Comparison of ENCODE assay signal across 8 cellular contexts in the genomic region with DNA sequence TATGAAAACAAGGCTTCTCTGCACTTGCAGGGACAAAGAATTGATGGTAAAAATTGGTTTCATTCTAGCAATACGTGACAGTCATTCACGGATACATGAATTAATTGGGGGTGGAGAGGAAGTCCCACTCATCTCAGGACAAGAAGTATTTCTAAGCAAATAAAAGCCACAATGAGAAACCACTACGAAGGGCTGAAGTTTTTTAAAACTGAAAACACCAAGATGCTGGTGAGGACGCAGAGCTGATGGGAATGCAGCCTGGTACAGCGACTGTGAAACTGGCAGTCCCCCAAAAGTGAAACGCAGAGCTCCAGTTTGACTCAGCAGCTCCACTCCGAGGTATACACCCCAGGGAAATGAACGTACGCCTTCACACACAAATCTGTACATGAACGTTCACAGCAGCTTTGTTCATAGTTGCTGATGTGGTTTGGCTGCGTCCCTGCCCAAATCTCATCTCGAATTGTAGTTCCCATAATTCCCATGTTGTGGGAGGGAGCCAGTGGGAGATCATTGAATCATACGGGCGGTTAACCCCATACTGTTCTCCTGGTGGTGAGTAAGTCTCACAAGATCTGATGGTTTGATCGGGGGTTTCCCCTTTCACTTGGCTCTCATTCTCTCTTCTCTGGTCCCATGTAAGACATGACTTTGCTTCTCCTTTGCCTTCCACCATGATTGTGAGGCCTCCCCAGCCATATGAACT.
DNase-seq lines count a peak whose midpoint lies in the region; ATAC-seq, FAIRE-seq and TF ChIP-seq lines count a peak whose summit lies in the region.

No MANE protein-coding gene starts in this region.

- H3K36me3 ChIP-seq in upper lobe of right lung, result no peaks in the 10 kb centered on the region

- FAIRE-seq in D721Med (lab: Jason Lieb, UNC), result no peak

- no peaks in the 10 kb centered on the region for H3K27me3 ChIP-seq in upper lobe of right lung

- ATAC-seq in HG03280 (IDR thresholded peaks at IDR 0.05; ENCODE audit: unreplicated experiment) (peak; percentile 78), upper lobe of right lung (peak; percentile 3)

- peak overlapping the region; percentile 87 for H3K27ac Mint-ChIP-seq in chondrocyte (ENCODE audit: unreplicated experiment)

- no peak overlapping the region for H3K27ac ChIP-seq in upper lobe of right lung

- no peaks in the 10 kb centered on the region for H3K9me3 Mint-ChIP-seq in chondrocyte (ENCODE audit: low read depth)

- H3K4me3 ChIP-seq in WI38 (ENCODE audit: low read depth, low read length), result peak overlapping the region; percentile 0
- H3K4me3 ChIP-seq in upper lobe of right lung, result peak overlapping the region; percentile 15

- H3K4me3 Mint-ChIP-seq in chondrocyte (ENCODE audit: unreplicated experiment), result peak overlapping the region; percentile 27

- TF ChIP-seq CTCF in WI38 (IDR thresholded peaks at IDR 0.05; ENCODE audit: low read depth, low read length), result no peak
- peak; percentile 35 for TF ChIP-seq CTCF in chondrocyte (IDR thresholded peaks at IDR 0.05)
- TF ChIP-seq CTCF in upper lobe of right lung (IDR thresholded peaks at IDR 0.05), result no peak
- no peak for TF ChIP-seq CTCF in D721Med (IDR thresholded peaks at IDR 0.05; ENCODE audit: insufficient read depth, missing control alignments)

- H3K27me3 Mint-ChIP-seq in chondrocyte (ENCODE audit: low read depth), result no peaks in the 10 kb centered on the region

- peak; percentile 54 for TF ChIP-seq POLR2A in GM19193 (IDR thresholded peaks at IDR 0.05; ENCODE audit: extremely low read depth, insufficient read depth, insufficient read length)

- H3K4me1 ChIP-seq in upper lobe of right lung, result peaks cover 14% of the 10 kb centered on the region

- peaks cover 41% of the 10 kb centered on the region for H3K4me1 Mint-ChIP-seq in chondrocyte (ENCODE audit: low read depth)

- intact Hi-C loops in upper lobe of right lung (cut with DNase I), result loop anchor here (5.0 to 10.0 kb wide), 2 partner anchors 727 to 870 kb away; no protein-coding TSS in a partner anchor

- peak; percentile 82 for DNase-seq in AG20443 (ENCODE audit: low spot score)
- DNase-seq in chondrocyte (ENCODE audit: low spot score), result no peak
- DNase-seq in nucleus accumbens (lab: John Stamatoyannopoulos, UW), result peak in 43 of 56 donors; percentile 12 to 73 (median 43)
- DNase-seq in upper lobe of right lung, result no peak
- no peak for DNase-seq in D721Med (ENCODE audit: insufficient read length, low spot score)

- no peaks in the 10 kb centered on the region for H3K9me3 ChIP-seq in upper lobe of right lung

- H3K36me3 Mint-ChIP-seq in chondrocyte (ENCODE audit: low read depth), result no peaks in the 10 kb centered on the region

Comparison
In these comparisons a context has a peak if more than half of its experiments do, and no peak if none do; other contexts are left out.
1. DNase-seq: peak in AG20443 (single experiment) and nucleus accumbens (43 of 56); none in chondrocyte (single experiment), upper lobe of right lung (single experiment) and D721Med (single experiment).